Comparison of ENCODE assay signal across 14 cellular contexts in genomic region chr16:392450-393027, GRCh38. TPM values are rescaled to one million over a fixed set of nuclear protein-coding genes. Genes with fewer than 3 reads are reported as not detected.
DNase-seq lines count a peak whose midpoint lies in the region; ATAC-seq and TF ChIP-seq lines count a peak whose summit lies in the region.
"Had no signal": no experiment of that assay in that cellular context is flagged by ENCODE, and none has a peak within 500 bp of the region (broad histone marks: within the 10 kb centered on the region; RNA-seq: fewer than 3 reads in every experiment).

No MANE protein-coding gene starts in this region.

- H3K4me1 Mint-ChIP-seq in activated T-cell treated with anti-CD3 and anti-CD28 coated beads, Interleukin-2, amount 50 U/mL, for 72 hours (ENCODE audit: low read depth): peaks cover 25% of the 10 kb centered on the region
- peaks cover 20 to 22% of the 10 kb centered on the region in 2 donors for H3K4me1 Mint-ChIP-seq in natural killer cell treated with Interleukin-12 subunit alpha and Interleukin-12 subunit beta and Interleukin-15 and Interleukin-18, amount 100 ng/mL, for 72 hours (ENCODE audit: low read depth in 2 of 2)

- peak; percentile 16 for DNase-seq in NCI-H146 (lab: John Stamatoyannopoulos, UW)
- no peak for DNase-seq in NCI-H146 treated with DMSO at 0.1 percent for 48 hours (lab: John Stamatoyannopoulos, UW; ENCODE audit: unreplicated experiment)
- peak; percentile 37 to 47 for DNase-seq in activated T-cell treated with anti-CD3 and anti-CD28 coated beads, Interleukin-2, amount 50 U/mL, for 72 hours
- no peak for DNase-seq in natural killer cell treated with Interleukin-12 subunit alpha and Interleukin-12 subunit beta and Interleukin-15 and Interleukin-18, amount 100 ng/mL, for 72 hours (ENCODE audit: low spot score)
- DNase-seq in head of caudate nucleus: no peak
- DNase-seq in suprapubic skin (ENCODE audit: low spot score in 2 of 2): no peak
- DNase-seq: cortex of kidney, NCI-H526 treated with DMSO at 0.1 percent for 48 hours had no signal

- no peak for TF ChIP-seq CTCF in suprapubic skin (IDR thresholded peaks at IDR 0.05)

- H3K36me3 Mint-ChIP-seq in activated T-cell treated with anti-CD3 and anti-CD28 coated beads, Interleukin-2, amount 50 U/mL, for 72 hours (ENCODE audit: insufficient read depth in 2 of 2): no peaks in the 10 kb centered on the region
- no peaks in the 10 kb centered on the region for H3K36me3 Mint-ChIP-seq in natural killer cell treated with Interleukin-12 subunit alpha and Interleukin-12 subunit beta and Interleukin-15 and Interleukin-18, amount 100 ng/mL, for 72 hours
- H3K36me3 Mint-ChIP-seq: naive thymus-derived CD8-positive, alpha-beta T cell had no signal

- no peak overlapping the region for H3K4me3 ChIP-seq in suprapubic skin
- H3K4me3 ChIP-seq: PC-9 had no signal

- no peak overlapping the region for H3K27ac ChIP-seq in suprapubic skin
- H3K27ac ChIP-seq: 22Rv1, PC-9 had no signal

- H3K27me3 ChIP-seq in suprapubic skin: no peaks in the 10 kb centered on the region

- H3K9me3 Mint-ChIP-seq in activated T-cell treated with anti-CD3 and anti-CD28 coated beads, Interleukin-2, amount 50 U/mL, for 72 hours: peaks cover 0 to 3% of the 10 kb centered on the region in 2 donors
- H3K9me3 Mint-ChIP-seq in natural killer cell treated with Interleukin-12 subunit alpha and Interleukin-12 subunit beta and Interleukin-15 and Interleukin-18, amount 100 ng/mL, for 72 hours: no peaks in the 10 kb centered on the region

- no peaks in the 10 kb centered on the region for H3K36me3 ChIP-seq in suprapubic skin

- TF ChIP-seq POLR2A in suprapubic skin (IDR thresholded peaks at IDR 0.05): no peak

- 78% methylated on average over 7 of the region's 7 CpGs for WGBS in suprapubic skin

- H3K27ac Mint-ChIP-seq in activated T-cell treated with anti-CD3 and anti-CD28 coated beads, Interleukin-2, amount 50 U/mL, for 72 hours: peak overlapping the region; percentile 65
- peak overlapping the region; percentile 73 to 80 for H3K27ac Mint-ChIP-seq in natural killer cell treated with Interleukin-12 subunit alpha and Interleukin-12 subunit beta and Interleukin-15 and Interleukin-18, amount 100 ng/mL, for 72 hours

- ATAC-seq in HG02798 (IDR thresholded peaks at IDR 0.05; ENCODE audit: poor library complexity, unreplicated experiment) (peak; percentile 48), HG03039 (IDR thresholded peaks at IDR 0.05; ENCODE audit: unreplicated experiment) (no peak)
- ATAC-seq in activated T-cell treated with anti-CD3 and anti-CD28 coated beads, Interleukin-2, amount 50 U/mL, for 72 hours (replicated peaks in 1 of 2): peak; percentile 20 to 55
- ATAC-seq in natural killer cell treated with Interleukin-12 subunit alpha and Interleukin-12 subunit beta and Interleukin-15 and Interleukin-18, amount 100 ng/mL, for 72 hours: peak; percentile 76 to 78

- intact Hi-C loops in head of caudate nucleus (cut with DNase I): no loop called here

- peaks cover 11% of the 10 kb centered on the region for H3K4me1 ChIP-seq in suprapubic skin

- H3K27me3 Mint-ChIP-seq in activated T-cell treated with anti-CD3 and anti-CD28 coated beads, Interleukin-2, amount 50 U/mL, for 72 hours (ENCODE audit: low read depth): no peaks in the 10 kb centered on the region
- H3K27me3 Mint-ChIP-seq in natural killer cell treated with Interleukin-12 subunit alpha and Interleukin-12 subunit beta and Interleukin-15 and Interleukin-18, amount 100 ng/mL, for 72 hours: peaks cover 0 to 3% of the 10 kb centered on the region in 2 donors
- H3K27me3 Mint-ChIP-seq: CD4-positive, alpha-beta memory T cell; naive thymus-derived CD8-positive, alpha-beta T cell had no signal

- H3K4me3 Mint-ChIP-seq in activated T-cell treated with anti-CD3 and anti-CD28 coated beads, Interleukin-2, amount 50 U/mL, for 72 hours: peak overlapping the region; percentile 32 to 56
- H3K4me3 Mint-ChIP-seq in natural killer cell treated with Interleukin-12 subunit alpha and Interleukin-12 subunit beta and Interleukin-15 and Interleukin-18, amount 100 ng/mL, for 72 hours: peak overlapping the region; percentile 61

- no peaks in the 10 kb centered on the region for H3K9me3 ChIP-seq in suprapubic skin

- TF ChIP-seq EP300 in suprapubic skin (IDR thresholded peaks at IDR 0.05): no peak

RNA-seq across cellular contexts. Expression of gene NME4, which starts 4.5 kb away (rescaled TPM):
- total RNA-seq in activated T-cell treated with anti-CD3 and anti-CD28 coated beads, Interleukin-2, amount 50 U/mL, for 72 hours: 10 to 100 TPM; 24.6 to 27.6 TPM
- 1 to 10 TPM; 2.7 to 9.1 TPM for total RNA-seq in natural killer cell treated with Interleukin-12 subunit alpha and Interleukin-12 subunit beta and Interleukin-15 and Interleukin-18, amount 100 ng/mL, for 72 hours
- total RNA-seq in suprapubic skin: 10 to 100 TPM; 25.3 to 29.9 (median 27.7) TPM

RNA-seq across cellular contexts. Expression of gene DECR2, which starts 9.1 kb away (rescaled TPM):
- total RNA-seq in activated T-cell treated with anti-CD3 and anti-CD28 coated beads, Interleukin-2, amount 50 U/mL, for 72 hours: 10 to 100 TPM in 1 of 2 donors, 1 to 10 TPM in 1; 7.5 to 10.6 TPM
- total RNA-seq in natural killer cell treated with Interleukin-12 subunit alpha and Interleukin-12 subunit beta and Interleukin-15 and Interleukin-18, amount 100 ng/mL, for 72 hours: 10 to 100 TPM in 1 of 2 donors, 1 to 10 TPM in 1; 4.5 to 28.6 TPM
- 10 to 100 TPM in 3 of 4 donors, 1 to 10 TPM in 1; 9.1 to 23.4 (median 12.3) TPM for total RNA-seq in suprapubic skin

RNA-seq across cellular contexts. Expression of gene PGAP6, which starts 10.8 kb away (rescaled TPM):
- 10 to 100 TPM; 29.7 to 39.7 TPM for total RNA-seq in activated T-cell treated with anti-CD3 and anti-CD28 coated beads, Interleukin-2, amount 50 U/mL, for 72 hours
- 10 to 100 TPM; 39.4 to 46.8 TPM for total RNA-seq in natural killer cell treated with Interleukin-12 subunit alpha and Interleukin-12 subunit beta and Interleukin-15 and Interleukin-18, amount 100 ng/mL, for 72 hours
- total RNA-seq in suprapubic skin: 10 to 100 TPM; 12.6 to 19.3 (median 15.5) TPM

RNA-seq across cellular contexts. Expression of gene MRPL28, which starts 22.2 kb away (rescaled TPM):
- 10 to 100 TPM; 54.5 to 73.2 TPM for total RNA-seq in activated T-cell treated with anti-CD3 and anti-CD28 coated beads, Interleukin-2, amount 50 U/mL, for 72 hours
- total RNA-seq in natural killer cell treated with Interleukin-12 subunit alpha and Interleukin-12 subunit beta and Interleukin-15 and Interleukin-18, amount 100 ng/mL, for 72 hours: 10 to 100 TPM; 80.6 to 98.6 TPM
- total RNA-seq in suprapubic skin: 10 to 100 TPM; 40.9 to 66.7 (median 52.7) TPM

RNA-seq across cellular contexts. Expression of gene RAB11FIP3, which starts 32.9 kb away (rescaled TPM):
- 10 to 100 TPM; 39.7 to 40.5 TPM for total RNA-seq in activated T-cell treated with anti-CD3 and anti-CD28 coated beads, Interleukin-2, amount 50 U/mL, for 72 hours
- 10 to 100 TPM; 21.9 to 53.4 TPM for total RNA-seq in natural killer cell treated with Interleukin-12 subunit alpha and Interleukin-12 subunit beta and Interleukin-15 and Interleukin-18, amount 100 ng/mL, for 72 hours
- total RNA-seq in suprapubic skin: 10 to 100 TPM; 20.7 to 62.5 (median 29.1) TPM

Comparison
In these comparisons a context has a peak if more than half of its experiments do, and no peak if none do; other contexts are left out.
1. DNase-seq: peak in NCI-H146 (single experiment) and activated T-cell treated with anti-CD3 and anti-CD28 coated beads, Interleukin-2, amount 50 U/mL, for 72 hours (2 of 2); none in NCI-H146 treated with DMSO at 0.1 percent for 48 hours (single experiment), natural killer cell treated with Interleukin-12 subunit alpha and Interleukin-12 subunit beta and Interleukin-15 and Interleukin-18, amount 100 ng/mL, for 72 hours (single experiment), head of caudate nucleus (0 of 42) and suprapubic skin (0 of 2).